8 cellular contexts compared by ENCODE assay signal in the genomic region with DNA sequence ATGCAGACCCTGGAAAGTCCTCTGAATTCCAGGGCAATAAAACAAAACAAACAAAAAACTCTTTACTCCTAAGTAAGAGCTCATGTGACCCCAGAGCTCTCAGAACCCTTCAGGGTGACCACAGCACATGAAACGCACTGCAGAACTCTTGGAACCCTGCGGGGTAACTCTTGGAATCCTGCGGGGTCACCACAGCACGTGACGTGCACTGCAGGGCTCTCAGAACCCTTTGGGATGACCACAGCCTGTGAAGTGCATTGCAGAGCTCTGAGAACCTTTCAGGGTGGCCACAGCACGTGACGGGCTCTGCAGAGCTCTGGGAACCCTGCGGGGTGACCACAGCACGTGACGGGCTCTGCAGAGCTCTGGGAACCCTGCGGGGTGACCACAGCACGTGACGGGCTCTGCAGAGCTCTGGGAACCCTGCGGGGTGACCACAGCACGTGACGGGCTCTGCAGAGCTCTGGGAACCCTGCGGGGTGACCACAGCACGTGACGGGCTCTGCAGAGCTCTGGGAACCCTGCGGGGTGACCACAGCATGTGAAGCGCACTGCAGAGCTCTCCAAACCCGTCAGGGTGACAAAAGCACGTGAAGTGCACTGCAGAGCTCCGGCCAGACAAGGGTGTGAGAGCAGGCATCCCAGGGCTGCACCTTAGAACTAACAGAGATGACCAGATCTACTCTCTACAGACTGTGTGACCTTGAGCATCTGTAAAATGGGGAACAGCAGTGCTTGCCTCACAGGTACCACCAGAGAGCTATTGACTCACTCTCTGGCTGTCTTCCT.
DNase-seq lines count a peak whose midpoint lies in the region; ATAC-seq and TF ChIP-seq lines count a peak whose summit lies in the region.
"Not testable (repeated sequence)": the region's sequence is repeated elsewhere in the genome, so short reads cannot be mapped to it uniquely, and the experiment has no call there.

No MANE protein-coding gene starts in this region.

- not testable (repeated sequence) for H3K79me1 ChIP-seq in mesendoderm (ENCODE audit: low read length)

- not testable (repeated sequence) for H3K18ac ChIP-seq in mesendoderm (ENCODE audit: low read length)

- H4K8ac ChIP-seq in mesendoderm (ENCODE audit: low read depth, low read length), result not testable (repeated sequence)

- no CpG with 5 or more reads among the region's 24 CpGs for WGBS in mesendoderm (ENCODE audit: extremely low coverage, insufficient coverage, low lambda C conversion rate)

- H3K4me1 ChIP-seq in mesendoderm (ENCODE audit: control insufficient read depth, low read depth, low read length), result peaks cover 10% of the 10 kb centered on the region
- H3K4me1 ChIP-seq in upper lobe of right lung, result not testable (repeated sequence)

- not testable (repeated sequence) for H3K27ac ChIP-seq in mesendoderm (ENCODE audit: low read depth, low read length); upper lobe of right lung

- not testable (repeated sequence) for H3K23ac ChIP-seq in mesendoderm (ENCODE audit: low read length)

- H2BK15ac ChIP-seq in mesendoderm (replicated peaks; ENCODE audit: low read depth), result not testable (repeated sequence)

- intact Hi-C loops in upper lobe of right lung (cut with DNase I), result not testable (repeated sequence)

- ATAC-seq in upper lobe of right lung, result not testable (repeated sequence)

- not testable (repeated sequence) for H4K5ac ChIP-seq in mesendoderm (ENCODE audit: low read length)

- H3K79me2 ChIP-seq in mesendoderm (ENCODE audit: control insufficient read depth, insufficient read depth, low read length), result not testable (repeated sequence)

- not testable (repeated sequence) for H3K9me3 ChIP-seq in upper lobe of right lung

- H2BK5ac ChIP-seq in mesendoderm (ENCODE audit: low read length), result not testable (repeated sequence)

- H3K36me3 ChIP-seq in mesendoderm (ENCODE audit: control insufficient read depth, insufficient read depth, low read length); upper lobe of right lung: not testable (repeated sequence)

- not testable (repeated sequence) for H3K4me2 ChIP-seq in mesendoderm (ENCODE audit: low read length)

- DNase-seq in 8988T (peak; percentile 3), H4 (ENCODE audit: low spot score) (peak; percentile 74), LoVo (ENCODE audit: low spot score) (peak; percentile 25), NCI-H345 (lab: John Stamatoyannopoulos, UW) (peak; percentile 48), SKM-1 (lab: John Stamatoyannopoulos, UW; ENCODE audit: unreplicated experiment) (peak; percentile 14), choroid plexus epithelial cell (ENCODE audit: low read depth) (peak; percentile 54), upper lobe of right lung (peak; percentile 48)
- DNase-seq in mesendoderm, result not testable (repeated sequence)

- H2AK5ac ChIP-seq in mesendoderm (ENCODE audit: low read length), result peak overlapping the region; percentile 23

- not testable (repeated sequence) for H3K27me3 ChIP-seq in mesendoderm (ENCODE audit: insufficient read depth, low read length, poor library complexity)
- H3K27me3 ChIP-seq in upper lobe of right lung, result peaks cover 86% of the 10 kb centered on the region

- H3K56ac ChIP-seq in mesendoderm (ENCODE audit: low read length), result peak overlapping the region; percentile 10

- TF ChIP-seq CTCF in choroid plexus epithelial cell (conservative IDR thresholded peaks at IDR 0.05; ENCODE audit: low read depth, low read length); upper lobe of right lung (IDR thresholded peaks at IDR 0.05): not testable (repeated sequence)

- not testable (repeated sequence) for H3K4me3 ChIP-seq in choroid plexus epithelial cell (ENCODE audit: low read depth, low read length); mesendoderm (ENCODE audit: low read length); upper lobe of right lung

- H3K4ac ChIP-seq in mesendoderm (ENCODE audit: low read depth, low read length), result not testable (repeated sequence)

- not testable (repeated sequence) for H3K9ac ChIP-seq in mesendoderm (ENCODE audit: low read length)

- H2BK120ac ChIP-seq in mesendoderm (ENCODE audit: low read depth, low read length), result not testable (repeated sequence)
